8 cellular contexts compared by ENCODE assay signal in genomic region chr3:49719214-49719884, GRCh38. TPM values are rescaled to one million over a fixed set of nuclear protein-coding genes. Genes with fewer than 3 reads are reported as not detected.
DNase-seq lines count a peak whose midpoint lies in the region; ATAC-seq and TF ChIP-seq lines count a peak whose summit lies in the region.

AMIGO3 (minus strand) TSS chr3:49719684; CDS start chr3:49719465, 219 bp downstream.

- H3K36me3 ChIP-seq in Loucy (ENCODE audit: insufficient read depth, low read length) = peaks cover 12% of the 10 kb centered on the region; the same call in 1 of the 2 replicates
- H3K36me3 ChIP-seq in osteoblast (ENCODE audit: insufficient read depth, low read length) = peaks cover 20% of the 10 kb centered on the region
- no peaks in the 10 kb centered on the region for H3K36me3 ChIP-seq in testis (ENCODE audit: low read depth, missing control alignments)

- peak; percentile 47 for DNase-seq in DMS53 treated with DMSO at 0.1 percent for 48 hours (lab: John Stamatoyannopoulos, UW; ENCODE audit: unreplicated experiment)
- DNase-seq in SKM-1 (lab: John Stamatoyannopoulos, UW; ENCODE audit: unreplicated experiment) = peak; percentile 41
- peak; percentile 90 to 98 (median 96) for DNase-seq in head of caudate nucleus
- peak; percentile 100 for DNase-seq in osteoblast (ENCODE audit: insufficient read length, low spot score, missing footprints)
- DNase-seq in testis = peak; percentile 99

- H2AFZ ChIP-seq in Loucy (ENCODE audit: low read length) (peak within 1 kb of the TSS; percentile 14; the same call in 1 of the 2 replicates), osteoblast (ENCODE audit: low read length) (no peak within 1 kb of the TSS)

- H3K4me3 ChIP-seq in Loucy (ENCODE audit: low read length, poor library complexity, severe bottlenecking) (peak within 1 kb of the TSS; percentile 71), osteoblast (ENCODE audit: insufficient read depth, low read length) (peak within 1 kb of the TSS; percentile 70), testis (peak within 1 kb of the TSS; percentile 33 to 58)

- peak; percentile 45 for ATAC-seq in GM21717 (IDR thresholded peaks at IDR 0.05; ENCODE audit: unreplicated experiment)

- no peaks in the 10 kb centered on the region for H3K9me3 Mint-ChIP-seq in activated naive CD8-positive, alpha-beta T cell (ENCODE audit: low read depth)

- H3K27ac ChIP-seq in osteoblast (ENCODE audit: low read depth, low read length) (no peak within 1 kb of the TSS), testis (peak within 1 kb of the TSS in 1 of 2 donors; percentile 62)

- peaks cover 14% of the 10 kb centered on the region for H3K4me1 ChIP-seq in Loucy (ENCODE audit: insufficient read depth, low read length, poor library complexity, severe bottlenecking)
- peaks cover 16% of the 10 kb centered on the region for H3K4me1 ChIP-seq in osteoblast (ENCODE audit: insufficient read depth, low read length)
- peaks cover 19% of the 10 kb centered on the region for H3K4me1 ChIP-seq in testis

- WGBS in testis, 2 donors = 1 to 2% methylated on average over 9 to 47 of the region's 50 CpGs

- TF ChIP-seq CTCF in Loucy (conservative IDR thresholded peaks at IDR 0.05; ENCODE audit: low read length) (peak; percentile 58), osteoblast (IDR thresholded peaks at IDR 0.05; ENCODE audit: extremely low read depth, low read depth, low read length) (peak; percentile 46), testis (IDR thresholded peaks at IDR 0.05) (peak; percentile 61 to 65 (median 62))

- intact Hi-C loops in head of caudate nucleus (cut with DNase I) (no loop called here), testis (cut with DNase I; ENCODE audit: low total_unique reads) (no loop called here)

- H3K79me2 ChIP-seq in Loucy (ENCODE audit: insufficient read depth, low read length) (peaks cover 19% of the 10 kb centered on the region), osteoblast (ENCODE audit: insufficient read depth, low read length) (peaks cover 20% of the 10 kb centered on the region)

- no peaks in the 10 kb centered on the region for H3K27me3 Mint-ChIP-seq in activated naive CD8-positive, alpha-beta T cell

- H3K9me3 ChIP-seq in Loucy (ENCODE audit: insufficient read depth, low read depth, low read length) = no peaks in the 10 kb centered on the region
- H3K9me3 ChIP-seq in osteoblast (ENCODE audit: low read depth, low read length) = no peaks in the 10 kb centered on the region
- no peaks in the 10 kb centered on the region for H3K9me3 ChIP-seq in testis

- H3K27ac Mint-ChIP-seq in activated naive CD8-positive, alpha-beta T cell = peak within 1 kb of the TSS; percentile 58

- peak within 1 kb of the TSS; percentile 85 for H3K4me3 Mint-ChIP-seq in activated naive CD8-positive, alpha-beta T cell

- peaks cover 22% of the 10 kb centered on the region for H3K4me1 Mint-ChIP-seq in activated naive CD8-positive, alpha-beta T cell (ENCODE audit: low read depth)

- TF ChIP-seq POLR2A in testis (IDR thresholded peaks at IDR 0.05) = peak; percentile 69

- H3K36me3 Mint-ChIP-seq in activated naive CD8-positive, alpha-beta T cell = no peaks in the 10 kb centered on the region

- H3K4me2 ChIP-seq in Loucy (ENCODE audit: low read depth, low read length, poor library complexity, severe bottlenecking) (peak within 1 kb of the TSS; percentile 71), osteoblast (ENCODE audit: insufficient read depth, low read length) (peak within 1 kb of the TSS; percentile 97)

- H3K9ac ChIP-seq in Loucy (ENCODE audit: low read depth, low read length, poor library complexity, severe bottlenecking) = peak within 1 kb of the TSS; percentile 41

- H4K20me1 ChIP-seq in Loucy (ENCODE audit: insufficient read depth, low read length, poor library complexity, severe bottlenecking) (peaks cover 14% of the 10 kb centered on the region), osteoblast (ENCODE audit: insufficient read depth, low read length) (peaks cover 22% of the 10 kb centered on the region)

- no peaks in the 10 kb centered on the region for H3K27me3 ChIP-seq in Loucy (ENCODE audit: insufficient read depth, low read length, poor library complexity, severe bottlenecking)
- H3K27me3 ChIP-seq in osteoblast (ENCODE audit: insufficient read depth, low read length) = no peaks in the 10 kb centered on the region
- no peaks in the 10 kb centered on the region for H3K27me3 ChIP-seq in testis

- no peaks in the 10 kb centered on the region for H3K9me2 ChIP-seq in Loucy (replicated peaks; ENCODE audit: low read depth, low read length)

- H3F3A ChIP-seq in Loucy (ENCODE audit: low read depth) = no peaks in the 10 kb centered on the region

RNA-seq across cellular contexts. Expression of gene AMIGO3, which starts in this region (rescaled TPM):
- total RNA-seq in osteoblast (0.29 and 1.8 TPM in 2 replicates), testis (10 to 100 TPM in 1 of 2 donors, 1 to 10 TPM in 1; 8.8 to 14.8 TPM)
- 3.0 TPM for polyA plus RNA-seq in testis (ENCODE audit: insufficient read depth, low read depth, low replicate concordance)

Comparison
In these comparisons a context has a peak if more than half of its experiments do, and no peak if none do; other contexts are left out.
1. DNase-seq: peak in every context shown above with its lines; median percentile 100 in osteoblast; 99 in testis; 96 in head of caudate nucleus; 47 in DMS53 treated with DMSO at 0.1 percent for 48 hours; 41 in SKM-1.